In genomic region chr1:23020731-23021130, GRCh38 we compare ENCODE assay signal across 1 cellular context.
A peak's percentile ranks its signal among the peaks of the same experiment; 100 is the strongest.
TF ChIP-seq lines count a peak whose summit lies in the region.

No MANE protein-coding gene starts in this region.

TF ChIP-seq in H1, 55 proteins besides CTCF, POLR2A, EP300 and RAD21:
- no peak for TF ChIP-seq ZNF274 (IDR thresholded peaks at IDR 0.05; ENCODE audit: borderline replicate concordance, extremely low read depth, low read length)
- no peak for TF ChIP-seq TEAD4 (IDR thresholded peaks at IDR 0.05; ENCODE audit: low read depth, low read length)
- TF ChIP-seq YY1 (IDR thresholded peaks at IDR 0.05; ENCODE audit: low read depth, low read length): no peak
- TF ChIP-seq BRCA1 (IDR thresholded peaks at IDR 0.05; ENCODE audit: low read depth, low read length): no peak
- TF ChIP-seq RNF2 (IDR thresholded peaks at IDR 0.05; ENCODE audit: borderline replicate concordance, low read depth, low read length, missing control alignments, poor library complexity, severe bottlenecking): no peak
- no peak for TF ChIP-seq MAFK (IDR thresholded peaks at IDR 0.05; ENCODE audit: low read depth, low read length)
- TF ChIP-seq SP1 (IDR thresholded peaks at IDR 0.05; ENCODE audit: low read depth, low read length): no peak
- no peak for TF ChIP-seq SIX5 (IDR thresholded peaks at IDR 0.05; ENCODE audit: low read depth, low read length)
- TF ChIP-seq, protein P1, sequence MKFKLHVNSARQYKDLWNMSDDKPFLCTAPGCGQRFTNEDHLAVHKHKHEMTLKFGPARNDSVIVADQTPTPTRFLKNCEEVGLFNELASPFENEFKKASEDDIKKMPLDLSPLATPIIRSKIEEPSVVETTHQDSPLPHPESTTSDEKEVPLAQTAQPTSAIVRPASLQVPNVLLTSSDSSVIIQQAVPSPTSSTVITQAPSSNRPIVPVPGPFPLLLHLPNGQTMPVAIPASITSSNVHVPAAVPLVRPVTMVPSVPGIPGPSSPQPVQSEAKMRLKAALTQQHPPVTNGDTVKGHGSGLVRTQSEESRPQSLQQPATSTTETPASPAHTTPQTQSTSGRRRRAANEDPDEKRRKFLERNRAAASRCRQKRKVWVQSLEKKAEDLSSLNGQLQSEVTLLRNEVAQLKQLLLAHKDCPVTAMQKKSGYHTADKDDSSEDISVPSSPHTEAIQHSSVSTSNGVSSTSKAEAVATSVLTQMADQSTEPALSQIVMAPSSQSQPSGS (IDR thresholded peaks at IDR 0.05; ENCODE audit: low read length): no peak
- no peak for TF ChIP-seq CBX8 (IDR thresholded peaks at IDR 0.05; ENCODE audit: borderline replicate concordance, low read depth, low read length)
- TF ChIP-seq SIRT6 (IDR thresholded peaks at IDR 0.05; ENCODE audit: low read length): no peak
- TF ChIP-seq TCF12 (IDR thresholded peaks at IDR 0.05; ENCODE audit: low read depth, low read length): no peak
- no peak for TF ChIP-seq TAF1 (IDR thresholded peaks at IDR 0.05; ENCODE audit: low read depth, low read length)
- TF ChIP-seq, protein P2, sequence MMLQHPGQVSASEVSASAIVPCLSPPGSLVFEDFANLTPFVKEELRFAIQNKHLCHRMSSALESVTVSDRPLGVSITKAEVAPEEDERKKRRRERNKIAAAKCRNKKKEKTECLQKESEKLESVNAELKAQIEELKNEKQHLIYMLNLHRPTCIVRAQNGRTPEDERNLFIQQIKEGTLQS (IDR thresholded peaks at IDR 0.05; ENCODE audit: insufficient read depth, low read depth, low read length): no peak
- TF ChIP-seq USF2 (IDR thresholded peaks at IDR 0.05; ENCODE audit: low read length): no peak
- no peak for TF ChIP-seq HDAC6 (IDR thresholded peaks at IDR 0.05; ENCODE audit: low read depth, low read length)
- no peak for TF ChIP-seq BCL11A (IDR thresholded peaks at IDR 0.05; ENCODE audit: low read depth in 2 of 2, low read length in 2 of 2)
- TF ChIP-seq, protein P3, sequence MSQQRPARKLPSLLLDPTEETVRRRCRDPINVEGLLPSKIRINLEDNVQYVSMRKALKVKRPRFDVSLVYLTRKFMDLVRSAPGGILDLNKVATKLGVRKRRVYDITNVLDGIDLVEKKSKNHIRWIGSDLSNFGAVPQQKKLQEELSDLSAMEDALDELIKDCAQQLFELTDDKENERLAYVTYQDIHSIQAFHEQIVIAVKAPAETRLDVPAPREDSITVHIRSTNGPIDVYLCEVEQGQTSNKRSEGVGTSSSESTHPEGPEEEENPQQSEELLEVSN (IDR thresholded peaks at IDR 0.05): no peak
- TF ChIP-seq KDM1A (IDR thresholded peaks at IDR 0.05; ENCODE audit: borderline replicate concordance, low read length): no peak
- TF ChIP-seq POLR2AphosphoS5 (IDR thresholded peaks at IDR 0.05; ENCODE audit: low read depth, low read length): peak; percentile 49; the same call in 1 of the 2 replicates
- TF ChIP-seq, protein P4, sequence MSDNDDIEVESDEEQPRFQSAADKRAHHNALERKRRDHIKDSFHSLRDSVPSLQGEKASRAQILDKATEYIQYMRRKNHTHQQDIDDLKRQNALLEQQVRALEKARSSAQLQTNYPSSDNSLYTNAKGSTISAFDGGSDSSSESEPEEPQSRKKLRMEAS (IDR thresholded peaks at IDR 0.05): 0 out of 2 replicates have a peak, but pooled peaks have one; percentile 45
- no peak for TF ChIP-seq SP4 (IDR thresholded peaks at IDR 0.05; ENCODE audit: low read length)
- no peak for TF ChIP-seq HDAC2 (IDR thresholded peaks at IDR 0.05; ENCODE audit: borderline replicate concordance in 1 of 2, low read depth in 2 of 2, low read length in 2 of 2)
- no peak for TF ChIP-seq ASH2L (IDR thresholded peaks at IDR 0.05; ENCODE audit: low read length)
- peak; percentile 61 for TF ChIP-seq SAP30 (IDR thresholded peaks at IDR 0.05; ENCODE audit: insufficient read depth, insufficient replicate concordance, low read length)
- TF ChIP-seq SRF (IDR thresholded peaks at IDR 0.05; ENCODE audit: low read depth, low read length): no peak
TF ChIP-seq in H1: peak in this region for 3.
